31 cellular contexts compared by ENCODE assay signal in genomic region chrX:145654486-145654885, GRCh38.
"Had no signal": no experiment of that assay in that cellular context is flagged by ENCODE, and none has a peak within 500 bp of the region (broad histone marks: within the 10 kb centered on the region; RNA-seq: fewer than 3 reads in every experiment).

No MANE protein-coding gene starts in this region.

- FAIRE-seq: colon, endometrium, endothelial cell of umbilical vein had no signal

- H3K4me3 Mint-ChIP-seq: activated CD4-positive, alpha-beta memory T cell treated with anti-CD3 and anti-CD28 coated beads, Interleukin-2, amount 10 ng/mL, durations not matched to agents 7 days and 5 days; activated CD4-positive, alpha-beta T cell treated with anti-CD3 and anti-CD28 coated beads, Interleukin-2, amount 10 ng/mL, durations not matched to agents 7 days and 5 days; activated naive CD8-positive, alpha-beta T cell; activated T-cell treated with anti-CD3 and anti-CD28 coated beads, Interleukin-2, amount 50 U/mL, for 24 hours; activated T-helper 17 cell treated with anti-CD3 and anti-CD28 coated beads, Interleukin-2, amount 50 U/mL, for 72 hours; WTC11 had no signal

- H3K27me3 ChIP-seq: body of pancreas, esophagus squamous epithelium, gastroesophageal sphincter had no signal

- DNase-seq: activated CD4-positive, alpha-beta memory T cell treated with anti-CD3 and anti-CD28 coated beads, Interleukin-2, amount 10 ng/mL, durations not matched to agents 7 days and 5 days; activated CD4-positive, alpha-beta T cell treated with anti-CD3 and anti-CD28 coated beads for 1 hour; activated CD4-positive, alpha-beta T cell treated with anti-CD3 and anti-CD28 coated beads for 4 hours; activated CD4-positive, alpha-beta T cell treated with anti-CD3 and anti-CD28 coated beads, Interleukin-2, amount 10 ng/mL, durations not matched to agents 7 days and 5 days; activated CD4-positive, alpha-beta T cell treated with anti-CD3 and anti-CD28 coated beads, Interleukin-2, amount 50 U/mL, for 4 hours; activated CD8-positive, alpha-beta memory T cell treated with anti-CD3 and anti-CD28 coated beads, Interleukin-2, amount 50 U/mL, for 48 hours; activated effector memory CD4-positive, alpha-beta T cell treated with Interleukin-2 at 50 U/mL for 16 hours; activated gamma-delta T cell treated with Interleukin-2 at 50 U/mL for 16 hours; activated naive CD4-positive, alpha-beta T cell treated with anti-CD3 and anti-CD28 coated beads, Interleukin-2, amount 50 U/mL, for 16 hours; activated naive CD4-positive, alpha-beta T cell treated with Interleukin-2 at 50 U/mL for 16 hours; activated T-cell treated with anti-CD3 and anti-CD28 coated beads for 4 hours; activated T-cell treated with anti-CD3 and anti-CD28 coated beads, Interleukin-2, amount 50 U/mL, for 24 hours; amniotic stem cell; anterior cingulate cortex; body of pancreas; caudate nucleus; cortex of kidney; dermis blood vessel endothelial cell; effector CD8-positive, alpha-beta T cell; esophagus squamous epithelium; foreskin melanocyte; head of caudate nucleus; T-helper 2 cell had no signal

- H3K36me3 Mint-ChIP-seq: activated naive CD8-positive, alpha-beta T cell had no signal

- H3K27ac ChIP-seq: body of pancreas, epithelial cell of prostate, esophagus squamous epithelium, gastroesophageal sphincter had no signal

- H3K4me3 ChIP-seq: body of pancreas, esophagus squamous epithelium, gastroesophageal sphincter had no signal

- ATAC-seq: activated T-helper 17 cell treated with anti-CD3 and anti-CD28 coated beads, Interleukin-2, amount 50 U/mL, for 72 hours; body of pancreas; gastroesophageal sphincter; WTC11 had no signal

- H3K27me3 Mint-ChIP-seq: activated CD4-positive, alpha-beta memory T cell treated with anti-CD3 and anti-CD28 coated beads, Interleukin-2, amount 10 ng/mL, durations not matched to agents 7 days and 5 days; activated CD4-positive, alpha-beta T cell treated with anti-CD3 and anti-CD28 coated beads, Interleukin-2, amount 10 ng/mL, durations not matched to agents 7 days and 5 days; activated naive CD8-positive, alpha-beta T cell; activated T-cell treated with anti-CD3 and anti-CD28 coated beads, Interleukin-2, amount 50 U/mL, for 24 hours; activated T-helper 17 cell treated with anti-CD3 and anti-CD28 coated beads, Interleukin-2, amount 50 U/mL, for 72 hours had no signal

- H3K36me3 ChIP-seq: esophagus squamous epithelium, gastroesophageal sphincter had no signal

- H3K27ac Mint-ChIP-seq: activated CD4-positive, alpha-beta memory T cell treated with anti-CD3 and anti-CD28 coated beads, Interleukin-2, amount 10 ng/mL, durations not matched to agents 7 days and 5 days; activated CD4-positive, alpha-beta T cell treated with anti-CD3 and anti-CD28 coated beads, Interleukin-2, amount 10 ng/mL, durations not matched to agents 7 days and 5 days; activated naive CD8-positive, alpha-beta T cell; activated T-cell treated with anti-CD3 and anti-CD28 coated beads, Interleukin-2, amount 50 U/mL, for 24 hours; activated T-helper 17 cell treated with anti-CD3 and anti-CD28 coated beads, Interleukin-2, amount 50 U/mL, for 72 hours; WTC11 had no signal

- H3K9me3 ChIP-seq: body of pancreas, esophagus squamous epithelium, gastroesophageal sphincter had no signal

- H3K4me1 ChIP-seq: body of pancreas, esophagus squamous epithelium, gastroesophageal sphincter had no signal

- H3K4me1 Mint-ChIP-seq: activated CD4-positive, alpha-beta memory T cell treated with anti-CD3 and anti-CD28 coated beads, Interleukin-2, amount 10 ng/mL, durations not matched to agents 7 days and 5 days; activated CD4-positive, alpha-beta T cell treated with anti-CD3 and anti-CD28 coated beads, Interleukin-2, amount 10 ng/mL, durations not matched to agents 7 days and 5 days; activated T-helper 17 cell treated with anti-CD3 and anti-CD28 coated beads, Interleukin-2, amount 50 U/mL, for 72 hours; WTC11 had no signal

- H3K9me3 Mint-ChIP-seq: activated CD4-positive, alpha-beta memory T cell treated with anti-CD3 and anti-CD28 coated beads, Interleukin-2, amount 10 ng/mL, durations not matched to agents 7 days and 5 days; activated T-cell treated with anti-CD3 and anti-CD28 coated beads, Interleukin-2, amount 50 U/mL, for 24 hours had no signal
